In the genomic region with DNA sequence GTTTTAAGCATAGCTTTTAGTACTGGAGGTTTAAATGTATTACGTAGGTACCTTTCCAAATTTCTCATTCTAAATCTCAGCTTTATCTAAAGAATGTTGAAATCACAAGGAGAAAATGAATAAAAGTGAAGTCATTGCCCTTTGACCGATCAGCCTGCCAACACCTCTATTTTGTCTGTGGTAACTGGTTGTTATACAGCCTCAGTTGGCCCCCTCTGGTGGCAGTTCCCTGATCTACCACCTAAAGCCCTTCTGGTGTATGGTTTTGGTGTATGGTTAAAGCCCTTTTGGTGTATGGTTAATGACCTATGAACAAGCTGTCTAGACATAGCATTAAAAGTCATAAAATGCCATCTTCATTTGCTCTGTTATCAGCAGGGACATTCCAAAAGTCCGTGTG, we compare ENCODE assay signal across 8 cellular contexts.
DNase-seq lines count a peak whose midpoint lies in the region; ATAC-seq and TF ChIP-seq lines count a peak whose summit lies in the region.

No MANE protein-coding gene starts in this region.

- no peaks in the 10 kb centered on the region for H3K9me3 ChIP-seq in AG04450 (ENCODE audit: control insufficient read depth, insufficient read depth, low read length)

- POLR2A ChIA-PET in AG04450 (lab: Yijun Ruan, JAX): no interaction called here

- H3K27me3 ChIP-seq in AG04450 (ENCODE audit: control insufficient read depth, insufficient read depth, low read length): no peaks in the 10 kb centered on the region

- in situ Hi-C loops in GM13976 (cut with MboI; ENCODE audit: low sequenced_read_pairs, unreplicated experiment): no loop called here

- no peak overlapping the region for H3K4me3 ChIP-seq in AG04450 (ENCODE audit: low read depth, low read length)

- DNase-seq in AG04450 (ENCODE audit: low read depth, low spot score) (no peak), GM13976 (ENCODE audit: low spot score) (peak; percentile 32), NCI-H226 (peak; percentile 64), cerebellar cortex (ENCODE audit: low spot score) (peak; percentile 15), medulla oblongata (ENCODE audit: extremely low spot score) (peak; percentile 41), occipital lobe (lab: John Stamatoyannopoulos, UW) (no peak)
- DNase-seq in stimulated activated naive CD4-positive, alpha-beta T cell (lab: John Stamatoyannopoulos, UW): no peak

- H3K27ac ChIP-seq in AG04450 (ENCODE audit: low read depth, low read length): no peak overlapping the region

- peak; percentile 81 for ATAC-seq in HG02884 (IDR thresholded peaks at IDR 0.05; ENCODE audit: unreplicated experiment)

- CTCF ChIA-PET in AG04450 (lab: Charles Lee): interaction anchor here (0.6 to 3.0 kb wide), 5 partner anchors 12 to 1015 kb away, joined by 3 to 11 read pairs (median 3); no protein-coding TSS in a partner anchor

- TF ChIP-seq CTCF in AG04450 (IDR thresholded peaks at IDR 0.05; ENCODE audit: low read depth, low read length): peak; percentile 53
- peak; percentile 16 for TF ChIP-seq CTCF in GM13976 (IDR thresholded peaks at IDR 0.05; ENCODE audit: borderline replicate concordance, control extremely low read depth, extremely low read depth, insufficient read depth, missing control alignments)

Comparison
In these comparisons a context has a peak if more than half of its experiments do, and no peak if none do; other contexts are left out.
1. DNase-seq: peak in GM13976 (single experiment), NCI-H226 (single experiment), cerebellar cortex (single experiment) and medulla oblongata (single experiment); none in AG04450 (single experiment), stimulated activated naive CD4-positive, alpha-beta T cell (0 of 6) and occipital lobe (single experiment).